Comparison of ENCODE assay signal across 1 cellular context in genomic region chr7:75914655-75915415, GRCh38.
TF ChIP-seq lines count a peak whose summit lies in the region.

TSS of gene POR (plus strand) at chr7:75915155. CDS start at chr7:75954002, 38,847 bp downstream.

TF ChIP-seq in WTC11, 78 proteins besides CTCF, POLR2A, EP300 and RAD21 (continued from another document):
- TF ChIP-seq KAT7 (CRISPR knock-in tag; IDR thresholded peaks at IDR 0.05; ENCODE audit: borderline replicate concordance) (0 out of 2 replicates have a peak, but pooled peaks have one; percentile 36), ZMAT4 (CRISPR knock-in tag; IDR thresholded peaks at IDR 0.05) (peak; percentile 81), GABPB1 (CRISPR knock-in tag; IDR thresholded peaks at IDR 0.05) (peak; percentile 52; the same call in 1 of the 2 replicates), MLX (CRISPR knock-in tag; IDR thresholded peaks at IDR 0.05) (no peak), OVOL2 (CRISPR knock-in tag; IDR thresholded peaks at IDR 0.05; ENCODE audit: borderline replicate concordance) (no peak; the same call in 1 of the 2 replicates), ESRRA (CRISPR knock-in tag; IDR thresholded peaks at IDR 0.05; ENCODE audit: borderline replicate concordance) (peak; percentile 18; the same call in 1 of the 2 replicates), TCF7 (CRISPR knock-in tag; IDR thresholded peaks at IDR 0.05; ENCODE audit: low read depth) (0 out of 2 replicates have a peak, but pooled peaks have one; percentile 49), FOXK1 (CRISPR knock-in tag; IDR thresholded peaks at IDR 0.05) (peak; percentile 61; the same call in 1 of the 2 replicates), RORB (CRISPR knock-in tag; IDR thresholded peaks at IDR 0.05) (0 out of 2 replicates have a peak, but pooled peaks have one; percentile 43), EMX1 (CRISPR knock-in tag; IDR thresholded peaks at IDR 0.05) (0 out of 2 replicates have a peak, but pooled peaks have one; percentile 60), USF1 (CRISPR knock-in tag; IDR thresholded peaks at IDR 0.05) (peak; percentile 41), ZBTB21 (CRISPR knock-in tag; IDR thresholded peaks at IDR 0.05; ENCODE audit: borderline replicate concordance) (no peak; the same call in 1 of the 2 replicates), ZNF512 (CRISPR knock-in tag; IDR thresholded peaks at IDR 0.05; ENCODE audit: borderline replicate concordance) (peak; percentile 52; the same call in 1 of the 2 replicates), NR1H2 (CRISPR knock-in tag; IDR thresholded peaks at IDR 0.05) (no peak), PRRX2 (CRISPR knock-in tag; IDR thresholded peaks at IDR 0.05) (0 out of 2 replicates have a peak, but pooled peaks have one; percentile 16), MYBL2 (CRISPR knock-in tag; IDR thresholded peaks at IDR 0.05) (peak; percentile 76), TEAD4 (CRISPR knock-in tag; IDR thresholded peaks at IDR 0.05) (no peak), NFATC4 (CRISPR knock-in tag; IDR thresholded peaks at IDR 0.05) (peak; percentile 79; the same call in 1 of the 2 replicates), ZBTB43 (CRISPR knock-in tag; IDR thresholded peaks at IDR 0.05) (peak; percentile 92), ZNF232 (CRISPR knock-in tag; IDR thresholded peaks at IDR 0.05) (peak; percentile 26; the same call in 1 of the 2 replicates), CREM (CRISPR knock-in tag; IDR thresholded peaks at IDR 0.05) (peak; percentile 86), HMGXB4 (CRISPR knock-in tag; IDR thresholded peaks at IDR 0.05) (peak; percentile 80; the same call in 1 of the 2 replicates), SP1 (CRISPR knock-in tag; conservative IDR thresholded peaks at IDR 0.05) (peak; percentile 100), FOXP1 (CRISPR knock-in tag; IDR thresholded peaks at IDR 0.05; ENCODE audit: borderline replicate concordance) (peak; percentile 77), ZNF416 (CRISPR knock-in tag; IDR thresholded peaks at IDR 0.05) (peak; percentile 89; the same call in 1 of the 2 replicates), E2F4 (CRISPR knock-in tag; IDR thresholded peaks at IDR 0.05; ENCODE audit: borderline replicate concordance, low read depth) (0 out of 2 replicates have a peak, but pooled peaks have one; percentile 32), ETV6 (CRISPR knock-in tag; IDR thresholded peaks at IDR 0.05) (peak; percentile 85; the same call in 1 of the 2 replicates)
- TF ChIP-seq, protein P1, sequence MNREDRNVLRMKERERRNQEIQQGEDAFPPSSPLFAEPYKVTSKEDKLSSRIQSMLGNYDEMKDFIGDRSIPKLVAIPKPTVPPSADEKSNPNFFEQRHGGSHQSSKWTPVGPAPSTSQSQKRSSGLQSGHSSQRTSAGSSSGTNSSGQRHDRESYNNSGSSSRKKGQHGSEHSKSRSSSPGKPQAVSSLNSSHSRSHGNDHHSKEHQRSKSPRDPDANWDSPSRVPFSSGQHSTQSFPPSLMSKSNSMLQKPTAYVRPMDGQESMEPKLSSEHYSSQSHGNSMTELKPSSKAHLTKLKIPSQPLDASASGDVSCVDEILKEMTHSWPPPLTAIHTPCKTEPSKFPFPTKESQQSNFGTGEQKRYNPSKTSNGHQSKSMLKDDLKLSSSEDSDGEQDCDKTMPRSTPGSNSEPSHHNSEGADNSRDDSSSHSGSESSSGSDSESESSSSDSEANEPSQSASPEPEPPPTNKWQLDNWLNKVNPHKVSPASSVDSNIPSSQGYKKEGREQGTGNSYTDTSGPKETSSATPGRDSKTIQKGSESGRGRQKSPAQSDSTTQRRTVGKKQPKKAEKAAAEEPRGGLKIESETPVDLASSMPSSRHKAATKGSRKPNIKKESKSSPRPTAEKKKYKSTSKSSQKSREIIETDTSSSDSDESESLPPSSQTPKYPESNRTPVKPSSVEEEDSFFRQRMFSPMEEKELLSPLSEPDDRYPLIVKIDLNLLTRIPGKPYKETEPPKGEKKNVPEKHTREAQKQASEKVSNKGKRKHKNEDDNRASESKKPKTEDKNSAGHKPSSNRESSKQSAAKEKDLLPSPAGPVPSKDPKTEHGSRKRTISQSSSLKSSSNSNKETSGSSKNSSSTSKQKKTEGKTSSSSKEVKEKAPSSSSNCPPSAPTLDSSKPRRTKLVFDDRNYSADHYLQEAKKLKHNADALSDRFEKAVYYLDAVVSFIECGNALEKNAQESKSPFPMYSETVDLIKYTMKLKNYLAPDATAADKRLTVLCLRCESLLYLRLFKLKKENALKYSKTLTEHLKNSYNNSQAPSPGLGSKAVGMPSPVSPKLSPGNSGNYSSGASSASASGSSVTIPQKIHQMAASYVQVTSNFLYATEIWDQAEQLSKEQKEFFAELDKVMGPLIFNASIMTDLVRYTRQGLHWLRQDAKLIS (CRISPR knock-in tag; IDR thresholded peaks at IDR 0.05; ENCODE audit: borderline replicate concordance) = no peak; the same call in 1 of the 2 replicates
- TF ChIP-seq, protein P2, sequence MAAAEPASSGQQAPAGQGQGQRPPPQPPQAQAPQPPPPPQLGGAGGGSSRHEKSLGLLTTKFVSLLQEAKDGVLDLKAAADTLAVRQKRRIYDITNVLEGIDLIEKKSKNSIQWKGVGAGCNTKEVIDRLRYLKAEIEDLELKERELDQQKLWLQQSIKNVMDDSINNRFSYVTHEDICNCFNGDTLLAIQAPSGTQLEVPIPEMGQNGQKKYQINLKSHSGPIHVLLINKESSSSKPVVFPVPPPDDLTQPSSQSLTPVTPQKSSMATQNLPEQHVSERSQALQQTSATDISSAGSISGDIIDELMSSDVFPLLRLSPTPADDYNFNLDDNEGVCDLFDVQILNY (CRISPR knock-in tag; IDR thresholded peaks at IDR 0.05) = peak; percentile 45; the same call in 1 of the 2 replicates
